In the genomic region with DNA sequence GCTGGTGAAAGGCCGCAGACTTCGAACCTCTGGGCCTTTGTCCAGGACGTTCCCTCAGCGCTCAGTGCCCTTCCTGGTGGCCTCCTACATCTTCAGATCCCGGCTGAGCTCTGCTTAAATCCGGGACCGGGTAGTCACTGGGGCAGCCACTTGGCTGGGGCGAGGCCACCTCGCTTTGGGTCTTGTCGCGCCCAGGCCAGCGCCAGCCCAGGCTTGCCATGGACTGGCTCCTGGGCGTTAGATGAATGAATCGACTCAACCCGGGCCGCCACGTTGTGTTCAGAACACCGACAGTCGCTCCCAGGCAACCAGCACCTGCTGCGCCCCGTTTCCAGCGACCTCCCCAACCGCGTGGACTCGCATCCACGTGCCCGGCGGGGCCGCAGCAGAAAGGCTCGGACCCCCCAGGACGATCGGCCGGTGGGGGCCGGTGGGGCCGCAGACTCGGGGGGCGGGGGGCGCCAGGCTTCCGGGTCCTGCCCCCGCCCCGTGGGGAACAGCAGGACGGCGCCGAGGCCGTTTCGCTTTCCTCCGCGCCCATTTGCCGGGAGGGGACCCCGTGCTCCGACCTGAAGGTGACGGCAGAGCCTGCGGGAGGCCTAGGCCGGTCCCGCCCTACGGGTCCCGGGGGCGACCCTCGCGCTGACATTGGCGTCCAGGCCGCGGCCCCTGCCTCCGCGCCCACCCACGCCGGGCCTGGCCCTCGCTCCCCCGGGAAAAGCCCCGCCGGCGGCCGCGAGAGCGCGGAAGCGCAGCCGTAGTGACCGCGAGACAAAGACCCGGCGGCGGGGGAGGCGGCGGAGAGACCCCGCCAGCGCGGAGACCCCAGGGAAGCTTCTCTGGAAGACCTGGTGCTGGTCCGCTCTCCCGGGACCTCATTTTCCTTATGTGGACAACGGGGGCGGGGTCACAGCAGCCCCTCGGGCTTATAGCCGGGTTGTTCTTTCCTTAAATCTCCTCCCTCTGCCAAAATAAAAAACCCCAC, we compare ENCODE assay signal across 8 cellular contexts. TPM values are rescaled to one million over a fixed set of nuclear protein-coding genes. Genes with fewer than 3 reads are reported as not detected.
DNase-seq lines count a peak whose midpoint lies in the region; ATAC-seq and TF ChIP-seq lines count a peak whose summit lies in the region.

No MANE protein-coding gene starts in this region.

- intact Hi-C loops in activated T-helper 2 cell treated with anti-CD3 and anti-CD28 coated beads, Interferon-gamma antibody, Interleukin-2, Interleukin-4, amounts not matched to agents 10 μg/mL and 5 μg/mL and 100 μg/mL, durations not matched to agents 14 hours and 24 hours and 36 hours (cut with micrococcal nuclease): loop anchor here (2.0 kb wide), 1 partner anchor 30 kb away; no protein-coding TSS in a partner anchor

- H3K9me3 ChIP-seq in parathyroid adenoma (ENCODE audit: control insufficient read depth, low read length): no peaks in the 10 kb centered on the region

- TF ChIP-seq CTCF in GM13977 (IDR thresholded peaks at IDR 0.05; ENCODE audit: extremely low read depth, insufficient read depth, missing control alignments) (no peak), parathyroid adenoma (IDR thresholded peaks at IDR 0.05) (no peak)

- no peak for ATAC-seq in GM19397 (IDR thresholded peaks at IDR 0.05; ENCODE audit: unreplicated experiment)
- ATAC-seq in HG03378 (IDR thresholded peaks at IDR 0.05; ENCODE audit: unreplicated experiment): no peak

- no peaks in the 10 kb centered on the region for H3K27me3 ChIP-seq in parathyroid adenoma (ENCODE audit: control insufficient read depth, insufficient read depth, low read length)

- in situ Hi-C loops in GM13977 (cut with MboI; ENCODE audit: low pct_unique_long_range_greater_than_20kb, low sequenced_read_pairs, unreplicated experiment): no loop called here

- DNase-seq in GM13977 (ENCODE audit: low spot score): peak; percentile 84
- peak; percentile 87 for DNase-seq in NCI-H69 (lab: John Stamatoyannopoulos, UW)
- peak; percentile 59 for DNase-seq in activated T-helper 2 cell treated with anti-CD3 and anti-CD28 coated beads, Interferon-gamma antibody, Interleukin-2, Interleukin-4, amounts not matched to agents 10 μg/mL and 5 μg/mL and 100 μg/mL, durations not matched to agents 14 hours and 24 hours and 36 hours (ENCODE audit: low spot score)
- DNase-seq in germinal center (ENCODE audit: low spot score): peak; percentile 64
- DNase-seq in superior temporal gyrus (ENCODE audit: extremely low spot score): no peak

- peak overlapping the region; percentile 97 for H2AFZ ChIP-seq in parathyroid adenoma

- H3K4me2 ChIP-seq in parathyroid adenoma (ENCODE audit: low read length): peak overlapping the region; percentile 74

- H3K36me3 ChIP-seq in parathyroid adenoma (ENCODE audit: control insufficient read depth, insufficient read depth, low read length): no peaks in the 10 kb centered on the region

- peak overlapping the region; percentile 76 for H3K4me3 ChIP-seq in parathyroid adenoma (ENCODE audit: low read depth, low read length)

- peak overlapping the region; percentile 60 for H3K4me3 Mint-ChIP-seq in activated T-helper 2 cell treated with anti-CD3 and anti-CD28 coated beads, Interferon-gamma antibody, Interleukin-2, Interleukin-4, amounts not matched to agents 10 μg/mL and 5 μg/mL and 100 μg/mL, durations not matched to agents 14 hours and 24 hours and 36 hours (ENCODE audit: low read depth)

- no peaks in the 10 kb centered on the region for H3K36me3 Mint-ChIP-seq in activated T-helper 2 cell treated with anti-CD3 and anti-CD28 coated beads, Interferon-gamma antibody, Interleukin-2, Interleukin-4, amounts not matched to agents 10 μg/mL and 5 μg/mL and 100 μg/mL, durations not matched to agents 14 hours and 24 hours and 36 hours (ENCODE audit: low read depth)

- H3K9ac ChIP-seq in parathyroid adenoma: peak overlapping the region; percentile 1

- no peaks in the 10 kb centered on the region for H3K9me3 Mint-ChIP-seq in activated T-helper 2 cell treated with anti-CD3 and anti-CD28 coated beads, Interferon-gamma antibody, Interleukin-2, Interleukin-4, amounts not matched to agents 10 μg/mL and 5 μg/mL and 100 μg/mL, durations not matched to agents 14 hours and 24 hours and 36 hours

- H3K4me1 ChIP-seq in parathyroid adenoma: no peaks in the 10 kb centered on the region

- H3K4me1 Mint-ChIP-seq in activated T-helper 2 cell treated with anti-CD3 and anti-CD28 coated beads, Interferon-gamma antibody, Interleukin-2, Interleukin-4, amounts not matched to agents 10 μg/mL and 5 μg/mL and 100 μg/mL, durations not matched to agents 14 hours and 24 hours and 36 hours (ENCODE audit: low read depth): peaks cover 2% of the 10 kb centered on the region

- H3K27ac Mint-ChIP-seq in activated T-helper 2 cell treated with anti-CD3 and anti-CD28 coated beads, Interferon-gamma antibody, Interleukin-2, Interleukin-4, amounts not matched to agents 10 μg/mL and 5 μg/mL and 100 μg/mL, durations not matched to agents 14 hours and 24 hours and 36 hours: peak overlapping the region; percentile 38

- H3K27ac ChIP-seq in parathyroid adenoma: no peak overlapping the region

- no peaks in the 10 kb centered on the region for H3K79me2 ChIP-seq in parathyroid adenoma

- peaks cover 2% of the 10 kb centered on the region for H3K27me3 Mint-ChIP-seq in activated T-helper 2 cell treated with anti-CD3 and anti-CD28 coated beads, Interferon-gamma antibody, Interleukin-2, Interleukin-4, amounts not matched to agents 10 μg/mL and 5 μg/mL and 100 μg/mL, durations not matched to agents 14 hours and 24 hours and 36 hours (ENCODE audit: low read depth)

RNA-seq across cellular contexts. Expression of a gene that starts 37.3 kb away (rescaled TPM):
- 22.2 and 24.3 TPM in 2 replicates for total RNA-seq in activated T-helper 2 cell treated with anti-CD3 and anti-CD28 coated beads, Interferon-gamma antibody, Interleukin-2, Interleukin-4, amounts not matched to agents 10 μg/mL and 5 μg/mL and 100 μg/mL, durations not matched to agents 14 hours and 24 hours and 36 hours

RNA-seq across cellular contexts. Expression of a gene that starts 45.6 kb away (rescaled TPM):
- 16.9 and 17.0 TPM in 2 replicates for total RNA-seq in activated T-helper 2 cell treated with anti-CD3 and anti-CD28 coated beads, Interferon-gamma antibody, Interleukin-2, Interleukin-4, amounts not matched to agents 10 μg/mL and 5 μg/mL and 100 μg/mL, durations not matched to agents 14 hours and 24 hours and 36 hours
